Comparison of ENCODE assay signal across 8 cellular contexts in the genomic region with DNA sequence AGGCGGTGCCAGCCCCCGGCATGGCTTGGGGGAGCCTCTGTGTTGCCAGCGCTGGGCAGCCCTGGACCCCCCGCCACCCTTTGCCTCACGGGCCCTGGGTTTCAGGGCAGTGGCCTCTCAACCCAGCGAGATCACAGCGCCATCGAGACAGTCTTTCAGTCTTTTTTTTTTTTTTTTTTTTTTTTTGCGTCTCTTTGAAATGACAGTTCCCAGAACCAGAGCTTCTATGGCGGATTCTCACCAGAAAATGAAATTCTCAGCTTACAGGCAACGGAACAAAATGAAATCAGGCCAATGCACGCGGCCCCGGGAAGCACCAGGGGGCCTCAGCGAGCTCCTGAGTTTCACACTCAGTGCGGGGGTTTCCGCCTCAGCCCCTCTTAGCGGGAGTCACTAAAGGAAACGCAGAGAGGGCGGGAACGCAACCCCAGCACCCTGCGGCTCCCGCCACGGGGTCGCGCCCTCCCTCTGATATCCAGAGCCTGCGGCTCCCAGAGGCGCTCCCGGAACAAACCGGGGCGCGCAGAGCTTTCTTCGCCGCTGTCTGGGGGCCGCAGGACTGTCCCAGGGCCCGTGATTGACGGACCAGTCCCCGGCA.
DNase-seq lines count a peak whose midpoint lies in the region; TF ChIP-seq lines count a peak whose summit lies in the region.

No MANE protein-coding gene starts in this region.

- DNase-seq in SKM-1 treated with dmso at 0.1 percent for 144 hours (lab: John Stamatoyannopoulos, UW; ENCODE audit: unreplicated experiment) (peak; percentile 42), SKM-1 (lab: John Stamatoyannopoulos, UW; ENCODE audit: unreplicated experiment) (no peak), NCI-H1930 (lab: John Stamatoyannopoulos, UW) (peak; percentile 13 to 45), choroid plexus epithelial cell (ENCODE audit: low read depth) (peak; percentile 94), left kidney (ENCODE audit: low read depth, low spot score) (peak; percentile 95), cerebellar nuclear complex (lab: John Stamatoyannopoulos, UW) (no peak)
- DNase-seq in activated CD4-positive, alpha-beta T cell treated with anti-CD3 and anti-CD28 coated beads for 48 hours: peak; percentile 82
- peak; percentile 75 for DNase-seq in stimulated activated CD4-positive, alpha-beta T cell treated with anti-CD3 and anti-CD28 coated beads, Interleukin-1b, Interleukin-23, amount 100 ng/mL, for 48 hours

- H3K4me3 ChIP-seq in choroid plexus epithelial cell (ENCODE audit: low read depth, low read length): peak overlapping the region; percentile 55

- TF ChIP-seq CTCF in choroid plexus epithelial cell (conservative IDR thresholded peaks at IDR 0.05; ENCODE audit: low read depth, low read length): peak; percentile 84

Comparison
In these comparisons a context has a peak if more than half of its experiments do, and no peak if none do; other contexts are left out.
1. DNase-seq: peak in SKM-1 treated with dmso at 0.1 percent for 144 hours (single experiment), NCI-H1930 (2 of 2), activated CD4-positive, alpha-beta T cell treated with anti-CD3 and anti-CD28 coated beads for 48 hours (single experiment), choroid plexus epithelial cell (single experiment), left kidney (single experiment) and stimulated activated CD4-positive, alpha-beta T cell treated with anti-CD3 and anti-CD28 coated beads, Interleukin-1b, Interleukin-23, amount 100 ng/mL, for 48 hours (single experiment); none in SKM-1 (single experiment) and cerebellar nuclear complex (0 of 2).